ENCODE assay signal across 9 cellular contexts in genomic region chr10:71769279-71769823, GRCh38. TPM values are rescaled to one million over a fixed set of nuclear protein-coding genes. Genes with fewer than 3 reads are reported as not detected.
DNase-seq lines count a peak whose midpoint lies in the region; ATAC-seq, FAIRE-seq and TF ChIP-seq lines count a peak whose summit lies in the region.
"Had no signal": no experiment of that assay in that cellular context is flagged by ENCODE, and none has a peak within 500 bp of the region (broad histone marks: within the 10 kb centered on the region; RNA-seq: fewer than 3 reads in every experiment).

No MANE protein-coding gene starts in this region.

- H3K9me3 ChIP-seq in vagina, result no peaks in the 10 kb centered on the region

- H3K27me3 ChIP-seq in layer of hippocampus (ENCODE audit: control insufficient read depth, insufficient read depth, low read length), result no peaks in the 10 kb centered on the region
- no peaks in the 10 kb centered on the region for H3K27me3 ChIP-seq in vagina

- no peak for TF ChIP-seq POLR2A in vagina (IDR thresholded peaks at IDR 0.05)

- H3K27ac ChIP-seq in layer of hippocampus (ENCODE audit: low read depth, low read length) (peak overlapping the region; percentile 93), vagina (peak overlapping the region; percentile 99)

- H3K9me3 Mint-ChIP-seq in activated CD4-positive, alpha-beta memory T cell treated with anti-CD3 and anti-CD28 coated beads, Interleukin-2, amount 10 ng/mL, durations not matched to agents 7 days and 5 days, result no peaks in the 10 kb centered on the region

- peaks cover 79% of the 10 kb centered on the region for H3K4me1 Mint-ChIP-seq in activated CD4-positive, alpha-beta memory T cell treated with anti-CD3 and anti-CD28 coated beads, Interleukin-2, amount 10 ng/mL, durations not matched to agents 7 days and 5 days

- CTCF ChIA-PET in activated CD4-positive, alpha-beta memory T cell treated with anti-CD3 and anti-CD28 coated beads, Interleukin-2, amount 10 ng/mL, durations not matched to agents 7 days and 5 days (lab: Charles Lee), result interaction anchor here (0.8 to 5.0 kb wide), 8 partner anchors 13 to 75 kb away, joined by 3 to 42 read pairs (median 10); no protein-coding TSS in a partner anchor

- ATAC-seq in GM18511 (IDR thresholded peaks at IDR 0.05; ENCODE audit: unreplicated experiment) (peak; percentile 28), HG02678 (IDR thresholded peaks at IDR 0.05; ENCODE audit: unreplicated experiment) (peak; percentile 9), HG03039 (IDR thresholded peaks at IDR 0.05; ENCODE audit: unreplicated experiment) (no peak)

- POLR2A ChIA-PET in activated CD4-positive, alpha-beta memory T cell treated with anti-CD3 and anti-CD28 coated beads, Interleukin-2, amount 10 ng/mL, durations not matched to agents 7 days and 5 days (lab: Charles Lee), result interaction anchor here (0.7 to 12.0 kb wide), 11 partner anchors 12 to 549 kb away, joined by 3 to 162 read pairs (median 6); no protein-coding TSS in a partner anchor

- peak overlapping the region; percentile 21 to 22 for H3K4me3 ChIP-seq in vagina

- no peak for FAIRE-seq in frontal cortex (lab: Jason Lieb, UNC)

- peaks cover 59% of the 10 kb centered on the region for H3K36me3 Mint-ChIP-seq in activated CD4-positive, alpha-beta memory T cell treated with anti-CD3 and anti-CD28 coated beads, Interleukin-2, amount 10 ng/mL, durations not matched to agents 7 days and 5 days (ENCODE audit: low read depth)

- intact Hi-C loops in vagina (cut with DNase I), result no loop called here

- no peak for DNase-seq in activated CD4-positive, alpha-beta memory T cell treated with anti-CD3 and anti-CD28 coated beads, Interleukin-2, amount 10 ng/mL, durations not matched to agents 7 days and 5 days
- DNase-seq in vagina (ENCODE audit: extremely low spot score in 2 of 2), result no peak
- no peak for DNase-seq in stimulated activated CD4-positive, alpha-beta T cell treated with anti-CD3 and anti-CD28 coated beads, Interleukin-12 subunit alpha, Interleukin-12 subunit beta, amount 100 ng/mL, for 4 hours
- DNase-seq in frontal cortex (ENCODE audit: low spot score in 2 of 2), result no peak

- no peaks in the 10 kb centered on the region for H3K36me3 ChIP-seq in vagina

- H3K4me1 ChIP-seq in vagina, result peaks cover 95% of the 10 kb centered on the region

- H3K27ac Mint-ChIP-seq in activated CD4-positive, alpha-beta memory T cell treated with anti-CD3 and anti-CD28 coated beads, Interleukin-2, amount 10 ng/mL, durations not matched to agents 7 days and 5 days, result peak overlapping the region; percentile 91

- peak overlapping the region; percentile 90 for H3K4me3 Mint-ChIP-seq in activated CD4-positive, alpha-beta memory T cell treated with anti-CD3 and anti-CD28 coated beads, Interleukin-2, amount 10 ng/mL, durations not matched to agents 7 days and 5 days

- H3K27me3 Mint-ChIP-seq in activated CD4-positive, alpha-beta memory T cell treated with anti-CD3 and anti-CD28 coated beads, Interleukin-2, amount 10 ng/mL, durations not matched to agents 7 days and 5 days, result no peaks in the 10 kb centered on the region

- TF ChIP-seq CTCF in vagina (IDR thresholded peaks at IDR 0.05), result no peak

RNA-seq across cellular contexts. Expression of gene VSIR, which starts 4.0 kb away (rescaled TPM):
- total RNA-seq in activated CD4-positive, alpha-beta memory T cell treated with anti-CD3 and anti-CD28 coated beads, Interleukin-2, amount 10 ng/mL, durations not matched to agents 7 days and 5 days, result 100 to 1,000 TPM; 109 TPM
- total RNA-seq in vagina, result 96.5 TPM
- 2.0 TPM for total RNA-seq in frontal cortex

RNA-seq across cellular contexts. Expression of gene C10orf105, which starts 49.8 kb away (rescaled TPM):
- under 1 TPM; 0.25 to 0.33 TPM for total RNA-seq in activated CD4-positive, alpha-beta memory T cell treated with anti-CD3 and anti-CD28 coated beads, Interleukin-2, amount 10 ng/mL, durations not matched to agents 7 days and 5 days
- total RNA-seq in vagina, result 0.49 TPM
- total RNA-seq in frontal cortex, result not detected
- total RNA-seq: M059J had no signal

Comparison
In these comparisons a context has a peak if more than half of its experiments do, and no peak if none do; other contexts are left out.
1. RNA of gene VSIR, which starts 4.0 kb away (total RNA-seq): 109 TPM in activated CD4-positive, alpha-beta memory T cell treated with anti-CD3 and anti-CD28 coated beads, Interleukin-2, amount 10 ng/mL, durations not matched to agents 7 days and 5 days and 96.5 TPM in vagina (single experiment); 2.0 TPM in frontal cortex (single experiment); every median in the first group is over 10 times any median in the second.